In genomic region chr4:119211856-119212250, GRCh38 we compare ENCODE assay signal across 8 cellular contexts. TPM values are rescaled to one million over a fixed set of nuclear protein-coding genes. Genes with fewer than 3 reads are reported as not detected.
DNase-seq lines count a peak whose midpoint lies in the region; ATAC-seq and TF ChIP-seq lines count a peak whose summit lies in the region.

No MANE protein-coding gene starts in this region.

- no CpG with 5 or more reads among the region's 13 CpGs for WGBS in mesendoderm (ENCODE audit: extremely low coverage, insufficient coverage, low lambda C conversion rate)

- H3K36me3 ChIP-seq in breast epithelium (no peaks in the 10 kb centered on the region), mesendoderm (ENCODE audit: control insufficient read depth, insufficient read depth, low read length) (no peaks in the 10 kb centered on the region)

- in situ Hi-C loops in G401 (cut with HindIII; ENCODE audit: low sequenced_read_pairs): no loop called here

- H3K4me1 Mint-ChIP-seq in IgD-negative memory B cell: peaks cover 8 to 20% (median 18%) of the 10 kb centered on the region in 3 donors

- TF ChIP-seq POLR2A in breast epithelium (IDR thresholded peaks at IDR 0.05): no peak

- peak overlapping the region; percentile 79 to 94 (median 92) for H3K4me3 ChIP-seq in breast epithelium
- H3K4me3 ChIP-seq in mesendoderm (ENCODE audit: low read length): peak overlapping the region; percentile 52

- H2BK15ac ChIP-seq in mesendoderm (replicated peaks; ENCODE audit: low read depth): no peak overlapping the region

- H4K5ac ChIP-seq in mesendoderm (ENCODE audit: low read length): no peak overlapping the region

- no peak overlapping the region for H2BK120ac ChIP-seq in mesendoderm (ENCODE audit: low read depth, low read length)

- no peaks in the 10 kb centered on the region for H3K9me3 ChIP-seq in breast epithelium

- H3K27me3 ChIP-seq in breast epithelium (no peaks in the 10 kb centered on the region), mesendoderm (ENCODE audit: insufficient read depth, low read length, poor library complexity) (no peaks in the 10 kb centered on the region)

- no peak overlapping the region for H2AK5ac ChIP-seq in mesendoderm (ENCODE audit: low read length)

- peak overlapping the region; percentile 65 for H4K8ac ChIP-seq in mesendoderm (ENCODE audit: low read depth, low read length)

- peak overlapping the region; percentile 83 for H3K9ac ChIP-seq in mesendoderm (ENCODE audit: low read length)

- H3K4me1 ChIP-seq in breast epithelium (no peaks in the 10 kb centered on the region), mesendoderm (ENCODE audit: control insufficient read depth, low read depth, low read length) (peaks cover 2% of the 10 kb centered on the region)

- H3K79me1 ChIP-seq in mesendoderm (ENCODE audit: low read length): no peaks in the 10 kb centered on the region

- ATAC-seq in GM21423 (IDR thresholded peaks at IDR 0.05; ENCODE audit: unreplicated experiment): peak; percentile 6

- DNase-seq in DMS53 (lab: John Stamatoyannopoulos, UW): peak; percentile 81
- DNase-seq in breast epithelium (ENCODE audit: low spot score in 2 of 2): peak in 1 of 2 donors; percentile 35
- DNase-seq in mesendoderm: peak; percentile 94
- DNase-seq in RPMI8226: no peak
- DNase-seq in G401 (ENCODE audit: low spot score): no peak
- no peak for DNase-seq in hippocampal formation (lab: John Stamatoyannopoulos, UW)

- peak overlapping the region; percentile 98 to 99 (median 98) for H3K4me3 Mint-ChIP-seq in IgD-negative memory B cell

- peak overlapping the region; percentile 69 for H3K18ac ChIP-seq in mesendoderm (ENCODE audit: low read length)

- H3K27me3 Mint-ChIP-seq in IgD-negative memory B cell: no peaks in the 10 kb centered on the region

- H3K56ac ChIP-seq in mesendoderm (ENCODE audit: low read length): peak overlapping the region; percentile 97

- peak overlapping the region; percentile 19 for H2BK5ac ChIP-seq in mesendoderm (ENCODE audit: low read length)

- H3K9me3 Mint-ChIP-seq in IgD-negative memory B cell: no peaks in the 10 kb centered on the region

- H3K79me2 ChIP-seq in mesendoderm (ENCODE audit: control insufficient read depth, insufficient read depth, low read length): peaks cover 8% of the 10 kb centered on the region

- TF ChIP-seq CTCF in breast epithelium (IDR thresholded peaks at IDR 0.05): peak in 1 of 3 donors; percentile 26

- H3K27ac Mint-ChIP-seq in IgD-negative memory B cell: peak overlapping the region; percentile 79 to 96 (median 91)

- intact Hi-C loops in breast epithelium (cut with DNase I; ENCODE audit: low total_unique reads): no loop called here

- peak overlapping the region; percentile 96 to 98 for H3K27ac ChIP-seq in breast epithelium
- peak overlapping the region; percentile 96 for H3K27ac ChIP-seq in mesendoderm (ENCODE audit: low read depth, low read length)

- H3K23ac ChIP-seq in mesendoderm (ENCODE audit: low read length): no peak overlapping the region

- H3K36me3 Mint-ChIP-seq in IgD-negative memory B cell: no peaks in the 10 kb centered on the region

- no peak overlapping the region for H3K4ac ChIP-seq in mesendoderm (ENCODE audit: low read depth, low read length)

- H3K4me2 ChIP-seq in mesendoderm (ENCODE audit: low read length): peak overlapping the region; percentile 41

RNA-seq across cellular contexts. Expression of gene USP53, which starts 0.7 kb away (rescaled TPM):
- polyA plus RNA-seq in IgD-negative memory B cell: 7.7 TPM
- 100 to 1,000 TPM; 123 to 167 (median 136) TPM for total RNA-seq in breast epithelium
- 18.4 TPM for polyA plus RNA-seq in mesendoderm (2013, experiment 1 of 2)
- polyA plus RNA-seq in mesendoderm (2013, experiment 2 of 2): 17.3 TPM
- total RNA-seq in G401 (2014; rRNA removed; shearing (Covaris generic)): 3.7 and 9.2 TPM in 2 replicates

Comparison
In these comparisons a context has a peak if more than half of its experiments do, and no peak if none do; other contexts are left out.
1. DNase-seq: peak in DMS53 (single experiment) and mesendoderm (single experiment); none in RPMI8226 (single experiment), G401 (single experiment) and hippocampal formation (0 of 2).
2. RNA of gene USP53, which starts 0.7 kb away (total RNA-seq): 123 to 167 TPM in breast epithelium; 3.7 to 9.2 TPM in G401; every median in the first group is over 10 times any median in the second.